ENCODE assay signal across 8 cellular contexts in the genomic region with DNA sequence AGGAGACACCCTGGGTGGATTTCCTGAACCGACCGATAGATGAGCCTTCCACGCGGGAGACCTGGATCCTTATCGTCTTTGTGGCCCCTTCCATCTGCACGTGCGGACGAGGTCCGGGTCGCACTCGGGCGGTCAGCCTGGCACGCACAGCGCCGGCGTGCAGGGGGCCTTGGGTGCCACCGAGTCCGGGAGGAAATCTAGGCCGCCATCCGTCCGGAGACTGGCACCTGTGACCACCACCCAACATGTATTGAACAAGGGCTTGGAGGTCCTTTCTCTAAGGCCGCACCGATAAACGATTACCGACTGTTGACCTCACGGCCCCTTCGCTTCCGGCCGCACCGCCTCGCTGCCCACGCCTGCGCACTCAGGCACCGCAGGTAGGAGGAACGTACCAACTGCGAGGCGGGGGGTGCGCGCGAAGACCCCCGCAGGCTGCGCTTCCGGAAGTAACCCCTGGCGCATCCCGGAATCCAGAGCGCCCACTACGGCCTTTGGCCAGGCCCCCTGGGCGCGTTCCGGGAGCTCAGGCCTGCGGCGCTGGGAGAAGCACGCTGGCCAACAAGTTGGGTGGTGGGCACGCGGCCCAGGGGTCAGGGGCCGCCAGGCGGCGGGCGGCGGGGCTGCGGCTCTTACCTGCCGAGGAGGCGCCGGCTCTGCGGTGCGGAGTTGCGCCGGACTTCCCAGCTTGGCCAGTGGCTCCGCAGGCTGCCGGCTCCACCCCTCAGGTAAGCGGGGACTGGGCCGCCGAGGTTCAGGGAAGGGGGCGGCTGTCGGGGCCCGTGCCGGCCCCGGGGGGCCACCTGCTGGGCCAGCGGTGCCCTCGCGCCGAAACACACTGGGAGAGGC. TPM values are rescaled to one million over a fixed set of nuclear protein-coding genes. Genes with fewer than 3 reads are reported as not detected.
A peak's percentile ranks its signal among the peaks of the same experiment; 100 is the strongest.
DNase-seq lines count a peak whose midpoint lies in the region; ATAC-seq and TF ChIP-seq lines count a peak whose summit lies in the region.

A gene (minus strand): TSS at position 713 of the 849 bp plus-strand sequence. CDS start 28,249 bp downstream, outside the sequence.
A gene with protein sequence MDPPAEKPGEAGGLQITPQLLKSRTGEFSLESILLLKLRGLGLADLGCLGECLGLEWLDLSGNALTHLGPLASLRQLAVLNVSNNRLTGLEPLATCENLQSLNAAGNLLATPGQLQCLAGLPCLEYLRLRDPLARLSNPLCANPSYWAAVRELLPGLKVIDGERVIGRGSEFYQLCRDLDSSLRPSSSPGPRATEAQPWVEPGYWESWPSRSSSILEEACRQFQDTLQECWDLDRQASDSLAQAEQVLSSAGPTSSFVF (plus strand): TSS at position 523 of the 849 bp plus-strand sequence. CDS start 13,507 bp downstream, outside the sequence.

- H3K36me3 ChIP-seq in stomach smooth muscle (ENCODE audit: control insufficient read depth in 2 of 2, insufficient read depth in 2 of 2, low read length in 2 of 2) = peaks cover 2 to 11% of the 10 kb centered on the region in 2 donors

- TF ChIP-seq CTCF in 22Rv1 (IDR thresholded peaks at IDR 0.05) (peak; percentile 48), epithelial cell of proximal tubule (conservative IDR thresholded peaks at IDR 0.05; ENCODE audit: low read depth, low read length) (peak; percentile 40), nephron progenitor cell (IDR thresholded peaks at IDR 0.05) (no peak)

- no peaks in the 10 kb centered on the region for H3K9me3 Mint-ChIP-seq in nephron progenitor cell

- ATAC-seq in GM19025 (IDR thresholded peaks at IDR 0.05; ENCODE audit: low read depth, unreplicated experiment) (peak; percentile 50), HG03280 (IDR thresholded peaks at IDR 0.05; ENCODE audit: unreplicated experiment) (peak; percentile 66)

- no peaks in the 10 kb centered on the region for H3K27me3 ChIP-seq in stomach smooth muscle (ENCODE audit: control insufficient read depth in 1 of 2, insufficient read depth in 2 of 2, low read length in 2 of 2)

- peaks cover 19% of the 10 kb centered on the region for H3K4me1 Mint-ChIP-seq in nephron progenitor cell

- H3K36me3 Mint-ChIP-seq in nephron progenitor cell (ENCODE audit: low read depth) = no peaks in the 10 kb centered on the region

- peaks cover 23% of the 10 kb centered on the region for H3K4me1 ChIP-seq in stomach smooth muscle (ENCODE audit: control insufficient read depth, insufficient read depth, low read length)

- DNase-seq in NCI-H526 (lab: John Stamatoyannopoulos, UW) = peak; percentile 62 to 92
- DNase-seq in activated CD8-positive, alpha-beta memory T cell treated with anti-CD3 and anti-CD28 coated beads, Interleukin-2, amount 50 U/mL, for 4 hours = peak; percentile 67
- DNase-seq in epithelial cell of proximal tubule (ENCODE audit: low read depth) = no peak
- DNase-seq in nephron progenitor cell = no peak

- peak within 1 kb of the TSS; percentile 80 to 88 for H3K9ac ChIP-seq in stomach smooth muscle (ENCODE audit: low read length in 2 of 2)

- H3K9me3 ChIP-seq in stomach smooth muscle (ENCODE audit: control insufficient read depth in 2 of 2, low read length in 2 of 2) = no peaks in the 10 kb centered on the region

- H3K4me3 ChIP-seq in epithelial cell of proximal tubule (ENCODE audit: low read depth, low read length) = peak within 1 kb of the TSS; percentile 89
- H3K4me3 ChIP-seq in stomach smooth muscle (ENCODE audit: low read length in 2 of 2) = peak within 1 kb of the TSS; percentile 85 to 90

- H3K27ac ChIP-seq in 22Rv1 (peak within 1 kb of the TSS; percentile 91), stomach smooth muscle (ENCODE audit: low read length) (peak within 1 kb of the TSS; percentile 62)

- peaks cover 19% of the 10 kb centered on the region for H3K27me3 Mint-ChIP-seq in nephron progenitor cell (ENCODE audit: low read depth, poor library complexity)

- peak within 1 kb of the TSS; percentile 97 for H3K27ac Mint-ChIP-seq in nephron progenitor cell

- peak within 1 kb of the TSS; percentile 63 for H3K4me3 Mint-ChIP-seq in nephron progenitor cell

RNA-seq across cellular contexts. Expression of the first gene that starts in this region (rescaled TPM):
- 5.5 and 22.1 TPM in 2 replicates for total RNA-seq in epithelial cell of proximal tubule

RNA-seq across cellular contexts. Expression of the second gene that starts in this region (rescaled TPM):
- 45.4 and 60.3 TPM in 2 replicates for total RNA-seq in epithelial cell of proximal tubule

Comparison
In these comparisons a context has a peak if more than half of its experiments do, and no peak if none do; other contexts are left out.
1. DNase-seq: peak in NCI-H526 (2 of 2) and activated CD8-positive, alpha-beta memory T cell treated with anti-CD3 and anti-CD28 coated beads, Interleukin-2, amount 50 U/mL, for 4 hours (single experiment); none in epithelial cell of proximal tubule (single experiment) and nephron progenitor cell (single experiment).